In the genomic region with DNA sequence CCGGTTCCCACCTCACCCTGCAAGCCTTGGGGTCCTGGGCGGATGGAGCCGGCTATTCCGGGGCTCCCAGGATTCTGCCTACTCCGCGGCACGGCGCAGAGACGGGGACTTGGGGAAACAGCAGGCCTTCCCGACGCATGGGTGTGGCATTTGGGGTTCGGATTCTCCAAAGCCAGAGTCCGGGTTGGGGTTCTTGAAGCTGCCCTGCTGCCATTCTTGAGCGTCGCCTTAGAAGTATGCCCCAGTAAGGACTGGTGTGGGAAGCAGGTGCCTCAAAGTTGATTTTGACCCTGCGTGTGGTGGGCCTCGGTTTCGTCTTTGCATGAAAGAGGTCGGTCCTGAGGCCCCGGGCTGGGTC, we compare ENCODE assay signal across 8 cellular contexts. TPM values are rescaled to one million over a fixed set of nuclear protein-coding genes. Genes with fewer than 3 reads are reported as not detected.
DNase-seq lines count a peak whose midpoint lies in the region; ATAC-seq, FAIRE-seq and TF ChIP-seq lines count a peak whose summit lies in the region.

No MANE protein-coding gene starts in this region.

- H3K27ac Mint-ChIP-seq in brain: peak overlapping the region; percentile 78 to 99 (median 85)

- peaks cover 10 to 15% of the 10 kb centered on the region in 2 experiments for H3K27me3 ChIP-seq in mesenchymal stem cell (ENCODE audit: control insufficient read depth in 1 of 2, insufficient read depth in 1 of 2, low read length in 2 of 2)
- no peaks in the 10 kb centered on the region for H3K27me3 ChIP-seq in vagina

- H3K4me1 Mint-ChIP-seq in brain: peaks cover 39% of the 10 kb centered on the region

- WGBS in mesenchymal stem cell: 9% methylated on average over 20 of the region's 20 CpGs

- H3K4me1 ChIP-seq in mesenchymal stem cell (ENCODE audit: control insufficient read depth, insufficient read depth, low read depth, low read length): peaks cover 35% of the 10 kb centered on the region
- H3K4me1 ChIP-seq in vagina: peaks cover 52% of the 10 kb centered on the region

- H3K23ac ChIP-seq in mesenchymal stem cell (ENCODE audit: low read length in 2 of 2): peak overlapping the region in 1 of 2 experiments; percentile 92

- H3K27me3 Mint-ChIP-seq in brain: peaks cover 40% of the 10 kb centered on the region

- H2AK5ac ChIP-seq in mesenchymal stem cell (ENCODE audit: low read length, severe bottlenecking): no peak overlapping the region

- H3K4me3 ChIP-seq in mesenchymal stem cell (ENCODE audit: insufficient read depth in 1 of 2, low read depth in 1 of 2, low read length in 2 of 2): peak overlapping the region; percentile 98 to 99
- peak overlapping the region; percentile 78 to 89 for H3K4me3 ChIP-seq in vagina

- no peak overlapping the region for H2BK5ac ChIP-seq in mesenchymal stem cell (ENCODE audit: low read depth, low read length, poor library complexity, severe bottlenecking)

- peak overlapping the region; percentile 98 for H3K9ac ChIP-seq in mesenchymal stem cell (ENCODE audit: low read length)

- H3K14ac ChIP-seq in mesenchymal stem cell (ENCODE audit: low read length in 2 of 2): peak overlapping the region in 1 of 2 experiments; percentile 23

- H3K36me3 ChIP-seq in mesenchymal stem cell (ENCODE audit: control insufficient read depth in 1 of 2, insufficient read depth in 2 of 2, low read depth in 1 of 2, low read length in 2 of 2): peaks cover 4 to 39% of the 10 kb centered on the region in 2 experiments
- peaks cover 0 to 2% of the 10 kb centered on the region in 2 donors for H3K36me3 ChIP-seq in vagina

- H3K18ac ChIP-seq in mesenchymal stem cell (ENCODE audit: low read depth in 1 of 2, low read length in 2 of 2): peak overlapping the region in 1 of 2 experiments; percentile 97

- TF ChIP-seq POLR2A in vagina (IDR thresholded peaks at IDR 0.05): no peak
- TF ChIP-seq POLR2A in H54 (IDR thresholded peaks at IDR 0.05; ENCODE audit: low read depth, low read length): no peak

- FAIRE-seq in H54 (lab: Jason Lieb, UNC): no peak

- intact Hi-C loops in vagina (cut with DNase I): loop anchor here (2.0 to 5.0 kb wide), 2 partner anchors 24 to 267 kb away; a partner anchor contains a TSS

- H2AFZ ChIP-seq in mesenchymal stem cell (ENCODE audit: low read depth, low read length): peak overlapping the region; percentile 84

- no peak for ATAC-seq in GM19452 (IDR thresholded peaks at IDR 0.05; ENCODE audit: unreplicated experiment)

- peak overlapping the region; percentile 80 for H3K4me2 ChIP-seq in mesenchymal stem cell (ENCODE audit: low read length, poor library complexity, severe bottlenecking)

- H3K79me1 ChIP-seq in mesenchymal stem cell (replicated peaks; ENCODE audit: low read length, poor library complexity, severe bottlenecking): peaks cover under 1% of the 10 kb centered on the region

- H3K4ac ChIP-seq in mesenchymal stem cell (ENCODE audit: low read depth in 1 of 2, low read length in 2 of 2): peak overlapping the region; percentile 73 to 95

- peaks cover 0 to 3% (median 0%) of the 10 kb centered on the region in 5 experiments for H3K9me3 Mint-ChIP-seq in brain

- no peak overlapping the region for H2BK12ac ChIP-seq in mesenchymal stem cell (ENCODE audit: low read length in 2 of 2)

- H2BK15ac ChIP-seq in mesenchymal stem cell (ENCODE audit: low read depth, poor library complexity, severe bottlenecking): no peak overlapping the region

- H2BK120ac ChIP-seq in mesenchymal stem cell (ENCODE audit: low read depth, low read length): no peak overlapping the region

- peak overlapping the region; percentile 90 to 98 (median 94) for H3K4me3 Mint-ChIP-seq in brain

- H4K8ac ChIP-seq in mesenchymal stem cell (ENCODE audit: low read length): no peak overlapping the region

- H3K36me3 Mint-ChIP-seq in brain: no peaks in the 10 kb centered on the region

- TF ChIP-seq CTCF in brain (conservative IDR thresholded peaks at IDR 0.05) (no peak), vagina (IDR thresholded peaks at IDR 0.05) (no peak)

- H3K27ac ChIP-seq in mesenchymal stem cell (ENCODE audit: low read length, poor library complexity, severe bottlenecking) (no peak overlapping the region), vagina (peak overlapping the region; percentile 96)

- peak overlapping the region; percentile 99 for H4K91ac ChIP-seq in mesenchymal stem cell (ENCODE audit: low read length)

- H3K9me3 ChIP-seq in mesenchymal stem cell (ENCODE audit: control insufficient read depth, low read length): no peaks in the 10 kb centered on the region
- H3K9me3 ChIP-seq in vagina: no peaks in the 10 kb centered on the region

- DNase-seq in stimulated activated naive CD4-positive, alpha-beta T cell treated with Interleukin-2 at 50 U/mL for 16 hours (lab: John Stamatoyannopoulos, UW): peak; percentile 16
- no peak for DNase-seq in stimulated activated naive CD4-positive, alpha-beta T cell (lab: John Stamatoyannopoulos, UW)
- DNase-seq in mesenchymal stem cell (no peak), vagina (ENCODE audit: extremely low spot score in 2 of 2) (peak; percentile 90 to 96), C1 segment of cervical spinal cord (lab: John Stamatoyannopoulos, UW) (no peak), H54 (ENCODE audit: insufficient read length, low spot score) (no peak)

RNA-seq across cellular contexts. Expression of a gene that starts 0.6 kb away (rescaled TPM):
- polyA plus RNA-seq in brain (ENCODE audit: insufficient read depth, low read depth, low replicate concordance): 402 TPM
- 218 TPM for polyA plus RNA-seq in mesenchymal stem cell (2013, experiment 1 of 2)
- polyA plus RNA-seq in mesenchymal stem cell (2013, experiment 2 of 2): 225 TPM
- 299 TPM for total RNA-seq in vagina

RNA-seq across cellular contexts. Expression of a gene that starts 9.0 kb away (rescaled TPM):
- polyA plus RNA-seq in brain (ENCODE audit: insufficient read depth, low read depth, low replicate concordance): 22.7 TPM
- 0.33 TPM for polyA plus RNA-seq in mesenchymal stem cell (2013, experiment 1 of 2)
- 0.37 TPM for polyA plus RNA-seq in mesenchymal stem cell (2013, experiment 2 of 2)
- total RNA-seq in vagina: 4.4 TPM

RNA-seq across cellular contexts. Expression of a gene that starts 24.9 kb away (rescaled TPM):
- polyA plus RNA-seq in brain (ENCODE audit: insufficient read depth, low read depth, low replicate concordance): 5.8 TPM
- 1.2 TPM for polyA plus RNA-seq in mesenchymal stem cell (2013, experiment 1 of 2)
- polyA plus RNA-seq in mesenchymal stem cell (2013, experiment 2 of 2): 1.7 TPM
- 3.4 TPM for total RNA-seq in vagina

RNA-seq across cellular contexts. Expression of a gene that starts 31.6 kb away (rescaled TPM):
- polyA plus RNA-seq in brain (ENCODE audit: insufficient read depth, low read depth, low replicate concordance): 153 TPM
- 49.1 TPM for polyA plus RNA-seq in mesenchymal stem cell (2013, experiment 1 of 2)
- polyA plus RNA-seq in mesenchymal stem cell (2013, experiment 2 of 2): 50.1 TPM
- total RNA-seq in vagina: 73.7 TPM

RNA-seq across cellular contexts. Expression of a gene that starts 37.6 kb away (rescaled TPM):
- 16.3 TPM for polyA plus RNA-seq in brain (ENCODE audit: insufficient read depth, low read depth, low replicate concordance)
- polyA plus RNA-seq in mesenchymal stem cell (2013, experiment 1 of 2): 10.8 TPM
- polyA plus RNA-seq in mesenchymal stem cell (2013, experiment 2 of 2): 11.6 TPM
- 14.7 TPM for total RNA-seq in vagina

Comparison
In these comparisons a context has a peak if more than half of its experiments do, and no peak if none do; other contexts are left out.
1. DNase-seq: peak in stimulated activated naive CD4-positive, alpha-beta T cell treated with Interleukin-2 at 50 U/mL for 16 hours (single experiment) and vagina (2 of 2); none in stimulated activated naive CD4-positive, alpha-beta T cell (0 of 6), mesenchymal stem cell (single experiment), C1 segment of cervical spinal cord (0 of 14) and H54 (single experiment).